25 cellular contexts compared by ENCODE assay signal in genomic region chr17:26766743-26767142, GRCh38.
"Had no signal": no experiment of that assay in that cellular context is flagged by ENCODE, and none has a peak within 500 bp of the region (broad histone marks: within the 10 kb centered on the region; RNA-seq: fewer than 3 reads in every experiment).

No MANE protein-coding gene starts in this region.

- ATAC-seq: effector memory CD8-positive, alpha-beta T cell; esophagus mucosa; gastroesophageal sphincter; heart left ventricle; left colon; left lobe of liver; mucosa of descending colon; naive thymus-derived CD8-positive, alpha-beta T cell had no signal

- H3K27ac Mint-ChIP-seq: dendritic cell treated with granulocyte-macrophage colony-stimulating factor and Interleukin-4, amounts not matched to agents 40 ng/mL and 50 ng/mL, for 4 days; effector memory CD8-positive, alpha-beta T cell; endodermal cell; memory B cell; mesothelial cell of epicardium; naive B cell had no signal

- H3K27me3 Mint-ChIP-seq: effector memory CD8-positive, alpha-beta T cell had no signal

- H3K4me1 Mint-ChIP-seq: endodermal cell, memory B cell, mesothelial cell of epicardium, naive B cell had no signal

- DNase-seq: colonic mucosa; cortex of kidney; effector CD8-positive, alpha-beta T cell; effector memory CD8-positive, alpha-beta T cell; endodermal cell; erythroblast; esophagus squamous epithelium; foreskin fibroblast; foreskin melanocyte; heart left ventricle; hippocampal formation; kidney glomerular epithelial cell; left colon; left ventricle myocardium inferior; mammary epithelial cell; mesendoderm; naive B cell; naive thymus-derived CD8-positive, alpha-beta T cell had no signal

- H3K4me3 Mint-ChIP-seq: dendritic cell treated with granulocyte-macrophage colony-stimulating factor and Interleukin-4, amounts not matched to agents 40 ng/mL and 50 ng/mL, for 4 days; effector memory CD8-positive, alpha-beta T cell; endodermal cell; memory B cell; mesothelial cell of epicardium; naive B cell; naive thymus-derived CD8-positive, alpha-beta T cell had no signal

- H3K36me3 Mint-ChIP-seq: memory B cell had no signal
